Comparison of ENCODE assay signal across 8 cellular contexts in the genomic region with DNA sequence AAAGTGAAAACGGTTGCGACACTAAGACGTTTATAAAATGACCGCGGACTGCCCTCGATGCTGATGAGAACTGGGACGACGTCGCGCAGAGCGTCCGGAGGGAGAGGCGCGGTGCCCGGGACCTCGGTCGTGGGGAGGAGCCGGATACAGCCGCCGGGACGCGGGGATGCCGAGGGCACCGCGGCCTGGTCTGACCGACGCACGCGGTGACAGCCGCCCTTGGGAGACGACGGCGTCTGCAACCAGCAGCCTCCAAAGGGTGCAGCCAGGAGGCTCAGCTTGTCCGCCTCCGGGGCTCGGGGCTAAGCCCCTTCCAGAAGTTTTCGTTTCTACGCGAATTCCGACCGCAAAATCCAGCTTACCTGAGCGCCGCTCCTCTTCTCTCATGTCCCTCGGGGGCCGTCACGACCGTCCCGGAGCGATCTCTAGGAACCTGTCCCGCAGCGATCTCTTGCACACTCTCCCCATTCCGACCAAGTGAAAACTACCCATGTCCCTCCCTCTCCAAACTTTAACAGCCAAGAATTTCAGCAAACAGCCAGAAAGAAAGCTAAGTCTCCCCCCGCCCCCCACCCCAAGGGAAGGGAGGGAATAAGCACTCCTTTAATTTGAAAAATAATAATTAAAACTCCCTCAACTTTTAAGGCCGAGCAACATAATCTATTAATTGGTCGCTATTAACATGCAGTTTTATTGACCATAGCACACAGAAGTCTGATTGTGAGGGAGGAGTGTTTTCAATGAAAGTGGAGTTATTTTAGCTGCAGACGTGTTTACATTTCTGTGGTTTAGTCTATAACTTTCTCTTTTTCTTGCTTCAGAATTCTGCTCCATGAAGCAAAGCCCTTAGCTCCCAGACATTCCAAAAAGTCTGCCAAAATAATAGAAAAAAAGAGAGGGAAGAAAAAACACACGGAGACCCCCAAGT.
DNase-seq lines count a peak whose midpoint lies in the region; ATAC-seq and TF ChIP-seq lines count a peak whose summit lies in the region.

No MANE protein-coding gene starts in this region.

- H3K4me3 ChIP-seq in GM23338 = peak overlapping the region; percentile 66
- H3K4me3 ChIP-seq in neutrophil (ENCODE audit: low read depth in 1 of 2, low read length in 1 of 2) = peak overlapping the region; percentile 50 to 63

- peaks cover 3% of the 10 kb centered on the region; the same call in 1 of the 3 replicates for H3K9me3 Mint-ChIP-seq in GM23338
- no peaks in the 10 kb centered on the region for H3K9me3 Mint-ChIP-seq in T-cell

- DNase-seq in GM23338 (ENCODE audit: low spot score) (peak; percentile 66), T-cell (no peak), fibroblast of peridontal ligament (ENCODE audit: extremely low read depth) (peak; percentile 79), mesenteric fat pad (ENCODE audit: low spot score) (no peak), GDM1 (lab: John Stamatoyannopoulos, UW) (no peak)

- H3K27me3 Mint-ChIP-seq in GM23338 (ENCODE audit: insufficient read depth, low read depth, poor library complexity) (peaks cover 22% of the 10 kb centered on the region), T-cell (peaks cover 60 to 70% of the 10 kb centered on the region in 2 donors)

- peaks cover 21% of the 10 kb centered on the region for H3K4me1 ChIP-seq in GM23338 (ENCODE audit: insufficient read depth)
- peaks cover 18 to 19% of the 10 kb centered on the region in 2 experiments for H3K4me1 ChIP-seq in neutrophil (ENCODE audit: control insufficient read depth in 1 of 2, insufficient read depth in 1 of 2, low read depth in 1 of 2, low read length in 1 of 2)

- CTCF ChIA-PET in T-cell (lab: Charles Lee) = no interaction called here

- H4K20me1 ChIP-seq in GM23338 (replicated peaks; ENCODE audit: insufficient read depth) = no peaks in the 10 kb centered on the region

- ATAC-seq in GM23338 (peak; percentile 55), T-cell (replicated peaks in 1 of 4) (no peak), HG03521 (IDR thresholded peaks at IDR 0.05; ENCODE audit: unreplicated experiment) (no peak), HG03196 (IDR thresholded peaks at IDR 0.05; ENCODE audit: unreplicated experiment) (no peak)

- H3K27me3 ChIP-seq in GM23338 (ENCODE audit: insufficient read depth) (peaks cover 40% of the 10 kb centered on the region), neutrophil (peaks cover 96% of the 10 kb centered on the region)

- no peaks in the 10 kb centered on the region for H3K79me2 ChIP-seq in GM23338 (replicated peaks; ENCODE audit: insufficient read depth)

- H3K4me1 Mint-ChIP-seq in GM23338 (peaks cover 32% of the 10 kb centered on the region), T-cell (peaks cover 11 to 18% (median 12%) of the 10 kb centered on the region in 3 donors)

- H3K4me3 Mint-ChIP-seq in GM23338 (peak overlapping the region; percentile 77), T-cell (peak overlapping the region; percentile 60 to 73 (median 72))

- POLR2A ChIA-PET in T-cell (lab: Charles Lee) = no interaction called here

- no peaks in the 10 kb centered on the region for H3K9me2 ChIP-seq in GM23338 (ENCODE audit: insufficient read depth)

- peak overlapping the region; percentile 96 for H3K4me2 ChIP-seq in GM23338

- H3K27ac ChIP-seq in GM23338 (ENCODE audit: low read depth) (no peak overlapping the region; the same call in 1 of the 2 replicates), neutrophil (no peak overlapping the region)

- H3K36me3 Mint-ChIP-seq in GM23338 (ENCODE audit: low read depth) = peaks cover 3% of the 10 kb centered on the region; the same call in 1 of the 3 replicates
- H3K36me3 Mint-ChIP-seq in T-cell = no peaks in the 10 kb centered on the region

- H3K27ac Mint-ChIP-seq in GM23338 (no peak overlapping the region), T-cell (peak overlapping the region in 1 of 2 donors; percentile 12)

- H2AFZ ChIP-seq in GM23338 = peak overlapping the region; percentile 85

- H3K36me3 ChIP-seq in GM23338 (ENCODE audit: insufficient read depth) = no peaks in the 10 kb centered on the region
- H3K36me3 ChIP-seq in neutrophil = no peaks in the 10 kb centered on the region

- H3K9me3 ChIP-seq in neutrophil = no peaks in the 10 kb centered on the region

- TF ChIP-seq CTCF in GM23338 (conservative IDR thresholded peaks at IDR 0.05; ENCODE audit: low read depth in 2 of 2) (no peak), neutrophil (IDR thresholded peaks at IDR 0.05) (no peak)

- no peaks in the 10 kb centered on the region for H3F3A ChIP-seq in GM23338 (replicated peaks; ENCODE audit: low read depth)

TF ChIP-seq in GM23338, 12 proteins besides CTCF, POLR2A, EP300 and RAD21:
- no peak for TF ChIP-seq POLR2AphosphoS5 (IDR thresholded peaks at IDR 0.05; ENCODE audit: low read depth)
- TF ChIP-seq EZH2 (IDR thresholded peaks at IDR 0.05; ENCODE audit: low read depth, unreplicated experiment) = peak; percentile 26
- TF ChIP-seq CREB1 (CRISPR knock-in tag; IDR thresholded peaks at IDR 0.05; ENCODE audit: low read depth) = no peak
- TF ChIP-seq, protein P1, sequence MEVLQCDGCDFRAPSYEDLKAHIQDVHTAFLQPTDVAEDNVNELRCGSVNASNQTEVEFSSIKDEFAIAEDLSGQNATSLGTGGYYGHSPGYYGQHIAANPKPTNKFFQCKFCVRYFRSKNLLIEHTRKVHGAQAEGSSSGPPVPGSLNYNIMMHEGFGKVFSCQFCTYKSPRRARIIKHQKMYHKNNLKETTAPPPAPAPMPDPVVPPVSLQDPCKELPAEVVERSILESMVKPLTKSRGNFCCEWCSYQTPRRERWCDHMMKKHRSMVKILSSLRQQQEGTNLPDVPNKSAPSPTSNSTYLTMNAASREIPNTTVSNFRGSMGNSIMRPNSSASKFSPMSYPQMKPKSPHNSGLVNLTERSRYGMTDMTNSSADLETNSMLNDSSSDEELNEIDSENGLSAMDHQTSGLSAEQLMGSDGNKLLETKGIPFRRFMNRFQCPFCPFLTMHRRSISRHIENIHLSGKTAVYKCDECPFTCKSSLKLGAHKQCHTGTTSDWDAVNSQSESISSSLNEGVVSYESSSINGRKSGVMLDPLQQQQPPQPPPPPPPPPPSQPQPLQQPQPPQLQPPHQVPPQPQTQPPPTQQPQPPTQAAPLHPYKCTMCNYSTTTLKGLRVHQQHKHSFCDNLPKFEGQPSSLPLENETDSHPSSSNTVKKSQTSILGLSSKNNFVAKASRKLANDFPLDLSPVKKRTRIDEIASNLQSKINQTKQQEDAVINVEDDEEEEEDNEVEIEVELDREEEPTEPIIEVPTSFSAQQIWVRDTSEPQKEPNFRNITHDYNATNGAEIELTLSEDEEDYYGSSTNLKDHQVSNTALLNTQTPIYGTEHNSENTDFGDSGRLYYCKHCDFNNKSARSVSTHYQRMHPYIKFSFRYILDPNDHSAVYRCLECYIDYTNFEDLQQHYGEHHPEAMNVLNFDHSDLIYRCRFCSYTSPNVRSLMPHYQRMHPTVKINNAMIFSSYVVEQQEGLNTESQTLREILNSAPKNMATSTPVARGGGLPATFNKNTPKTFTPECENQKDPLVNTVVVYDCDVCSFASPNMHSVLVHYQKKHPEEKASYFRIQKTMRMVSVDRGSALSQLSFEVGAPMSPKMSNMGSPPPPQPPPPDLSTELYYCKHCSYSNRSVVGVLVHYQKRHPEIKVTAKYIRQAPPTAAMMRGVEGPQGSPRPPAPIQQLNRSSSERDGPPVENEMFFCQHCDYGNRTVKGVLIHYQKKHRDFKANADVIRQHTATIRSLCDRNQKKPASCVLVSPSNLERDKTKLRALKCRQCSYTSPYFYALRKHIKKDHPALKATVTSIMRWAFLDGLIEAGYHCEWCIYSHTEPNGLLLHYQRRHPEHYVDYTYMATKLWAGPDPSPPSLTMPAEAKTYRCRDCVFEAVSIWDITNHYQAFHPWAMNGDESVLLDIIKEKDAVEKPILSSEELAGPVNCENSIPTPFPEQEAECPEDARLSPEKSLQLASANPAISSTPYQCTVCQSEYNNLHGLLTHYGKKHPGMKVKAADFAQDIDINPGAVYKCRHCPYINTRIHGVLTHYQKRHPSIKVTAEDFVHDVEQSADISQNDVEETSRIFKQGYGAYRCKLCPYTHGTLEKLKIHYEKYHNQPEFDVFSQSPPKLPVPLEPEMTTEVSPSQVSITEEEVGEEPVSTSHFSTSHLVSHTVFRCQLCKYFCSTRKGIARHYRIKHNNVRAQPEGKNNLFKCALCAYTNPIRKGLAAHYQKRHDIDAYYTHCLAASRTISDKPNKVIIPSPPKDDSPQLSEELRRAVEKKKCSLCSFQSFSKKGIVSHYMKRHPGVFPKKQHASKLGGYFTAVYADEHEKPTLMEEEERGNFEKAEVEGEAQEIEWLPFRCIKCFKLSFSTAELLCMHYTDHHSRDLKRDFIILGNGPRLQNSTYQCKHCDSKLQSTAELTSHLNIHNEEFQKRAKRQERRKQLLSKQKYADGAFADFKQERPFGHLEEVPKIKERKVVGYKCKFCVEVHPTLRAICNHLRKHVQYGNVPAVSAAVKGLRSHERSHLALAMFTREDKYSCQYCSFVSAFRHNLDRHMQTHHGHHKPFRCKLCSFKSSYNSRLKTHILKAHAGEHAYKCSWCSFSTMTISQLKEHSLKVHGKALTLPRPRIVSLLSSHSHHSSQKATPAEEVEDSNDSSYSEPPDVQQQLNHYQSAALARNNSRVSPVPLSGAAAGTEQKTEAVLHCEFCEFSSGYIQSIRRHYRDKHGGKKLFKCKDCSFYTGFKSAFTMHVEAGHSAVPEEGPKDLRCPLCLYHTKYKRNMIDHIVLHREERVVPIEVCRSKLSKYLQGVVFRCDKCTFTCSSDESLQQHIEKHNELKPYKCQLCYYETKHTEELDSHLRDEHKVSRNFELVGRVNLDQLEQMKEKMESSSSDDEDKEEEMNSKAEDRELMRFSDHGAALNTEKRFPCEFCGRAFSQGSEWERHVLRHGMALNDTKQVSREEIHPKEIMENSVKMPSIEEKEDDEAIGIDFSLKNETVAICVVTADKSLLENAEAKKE (CRISPR knock-in tag; IDR thresholded peaks at IDR 0.05) = no peak
- no peak for TF ChIP-seq JUNB (IDR thresholded peaks at IDR 0.05; ENCODE audit: unreplicated experiment)
- TF ChIP-seq ZNF331 (CRISPR knock-in tag; IDR thresholded peaks at IDR 0.05; ENCODE audit: low read depth) = no peak
- TF ChIP-seq ZNF114 (CRISPR knock-in tag; IDR thresholded peaks at IDR 0.05) = no peak
- TF ChIP-seq STAT1 (IDR thresholded peaks at IDR 0.05; ENCODE audit: unreplicated experiment) = no peak
TF ChIP-seq in GM23338: peak in this region for 1.

Comparison
In these comparisons a context has a peak if more than half of its experiments do, and no peak if none do; other contexts are left out.
1. DNase-seq: peak in GM23338 (single experiment) and fibroblast of peridontal ligament (single experiment); none in T-cell (0 of 34), mesenteric fat pad (single experiment) and GDM1 (single experiment).